18 cellular contexts compared by ENCODE assay signal in the genomic region with DNA sequence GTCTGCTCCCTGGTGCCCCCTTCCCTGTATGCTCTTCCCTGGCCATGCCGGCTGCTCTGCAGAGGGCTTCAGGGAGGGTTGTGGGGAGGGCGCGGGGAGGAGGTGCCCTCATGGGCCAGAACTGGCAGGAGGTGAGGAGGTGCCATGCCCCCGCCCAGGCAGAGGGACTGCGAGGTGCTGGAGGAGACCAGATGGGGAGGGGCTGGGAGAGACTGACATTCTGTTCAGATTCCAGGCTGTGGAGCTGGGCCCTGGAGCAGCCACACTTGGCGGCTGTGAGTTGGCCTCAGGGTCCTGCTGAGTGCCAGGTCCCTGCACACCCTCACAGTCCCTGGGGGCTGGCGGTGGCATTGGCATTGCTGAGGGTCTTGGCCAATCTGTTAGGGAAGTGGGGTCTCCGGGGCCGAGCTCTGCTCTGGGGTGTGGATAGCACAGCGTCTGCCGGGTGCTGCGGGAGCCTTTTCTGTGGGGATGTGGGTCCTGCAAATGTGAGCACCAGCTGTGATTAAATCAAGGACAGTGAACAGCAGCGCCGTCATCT.
"Had no signal": no experiment of that assay in that cellular context is flagged by ENCODE, and none has a peak within 500 bp of the region (broad histone marks: within the 10 kb centered on the region; RNA-seq: fewer than 3 reads in every experiment).

No MANE protein-coding gene starts in this region.

- H3K4me1 ChIP-seq: colonic mucosa, testis had no signal

- H3K27me3 Mint-ChIP-seq: brain, T-helper 17 cell had no signal

- FAIRE-seq: endometrium had no signal

- H3K4me3 ChIP-seq: colonic mucosa, gastrocnemius medialis, heart left ventricle, left lung, testis, upper lobe of left lung had no signal

- ATAC-seq: activated T-cell treated with anti-CD3 and anti-CD28 coated beads, Interleukin-2, amount 50 U/mL, for 4 hours; left lung; T-helper 17 cell had no signal

- H3K27me3 ChIP-seq: colonic mucosa, gastrocnemius medialis, heart left ventricle, left lung, testis, upper lobe of left lung had no signal

- H3K4me3 Mint-ChIP-seq: activated naive CD4-positive, alpha-beta T cell treated with anti-CD3 and anti-CD28 coated beads for 36 hours; activated T-cell treated with anti-CD3 and anti-CD28 coated beads, Interleukin-2, amount 50 U/mL, for 4 hours; brain; nephron; T-helper 17 cell had no signal

- H3K9me3 ChIP-seq: colonic mucosa, gastrocnemius medialis, heart left ventricle, left lung, testis, upper lobe of left lung had no signal

- H3K27ac ChIP-seq: colonic mucosa, gastrocnemius medialis, heart left ventricle, left lung, testis, upper lobe of left lung had no signal

- H3K9me3 Mint-ChIP-seq: activated naive CD4-positive, alpha-beta T cell treated with anti-CD3 and anti-CD28 coated beads for 36 hours; activated T-cell treated with anti-CD3 and anti-CD28 coated beads, Interleukin-2, amount 50 U/mL, for 4 hours had no signal

- H3K27ac Mint-ChIP-seq: activated naive CD4-positive, alpha-beta T cell treated with anti-CD3 and anti-CD28 coated beads for 36 hours; brain; nephron; T-helper 17 cell had no signal

- DNase-seq: activated CD4-positive, alpha-beta T cell treated with anti-CD3 and anti-CD28 coated beads, Interleukin-2, amount 50 U/mL, for 1 hour; activated CD4-positive, CD25-positive, alpha-beta regulatory T cell treated with anti-CD3 and anti-CD28 coated beads, Interleukin-2, amount 50 U/mL, for 72 hours; activated CD8-positive, alpha-beta memory T cell treated with anti-CD3 and anti-CD28 coated beads, Interleukin-2, amount 50 U/mL, for 4 hours; activated naive CD4-positive, alpha-beta T cell treated with anti-CD3 and anti-CD28 coated beads for 36 hours; activated T-cell treated with anti-CD3 and anti-CD28 coated beads, Interleukin-2, amount 50 U/mL, for 4 hours; central memory CD4-positive, alpha-beta T cell; colonic mucosa; erythroblast; retina; T-helper 17 cell; testis had no signal

- H3K36me3 ChIP-seq: colonic mucosa, gastrocnemius medialis, heart left ventricle, left lung, upper lobe of left lung had no signal
